Comparison of ENCODE assay signal across 29 cellular contexts in genomic region chr1:170831276-170831675, GRCh38.
"Had no signal": no experiment of that assay in that cellular context is flagged by ENCODE, and none has a peak within 500 bp of the region (broad histone marks: within the 10 kb centered on the region; RNA-seq: fewer than 3 reads in every experiment).

No MANE protein-coding gene starts in this region.

- H3K36me3 ChIP-seq: adrenal gland, ascending aorta, brain microvascular endothelial cell, breast epithelium, cardiac muscle cell had no signal

- H3K27me3 ChIP-seq: adrenal gland, ascending aorta, body of pancreas, brain microvascular endothelial cell, breast epithelium, cardiac muscle cell had no signal

- H3K9me3 ChIP-seq: adrenal gland, ascending aorta, body of pancreas, breast epithelium had no signal

- H3K27ac ChIP-seq: adrenal gland, ascending aorta, body of pancreas, brain microvascular endothelial cell, breast epithelium, cardiac muscle cell had no signal

- H3K4me3 ChIP-seq: adrenal gland, ascending aorta, body of pancreas, breast epithelium, cardiac muscle cell had no signal

- DNase-seq: activated effector memory CD4-positive, alpha-beta T cell treated with Interleukin-2 at 50 U/mL for 16 hours; activated gamma-delta T cell; activated gamma-delta T cell treated with Interleukin-2 at 50 U/mL for 16 hours; activated naive CD4-positive, alpha-beta T cell; activated naive CD4-positive, alpha-beta T cell treated with anti-CD3 and anti-CD28 coated beads for 36 hours; activated naive CD4-positive, alpha-beta T cell treated with anti-CD3 and anti-CD28 coated beads, Interleukin-2, amount 10 ng/mL, durations not matched to agents 7 days and 5 days; activated naive CD4-positive, alpha-beta T cell treated with anti-CD3 and anti-CD28 coated beads, Interleukin-2, amount 50 U/mL, for 16 hours; activated naive CD4-positive, alpha-beta T cell treated with Interleukin-2 at 50 U/mL for 16 hours; activated naive CD8-positive, alpha-beta T cell treated with anti-CD3 and anti-CD28 coated beads for 36 hours; activated naive CD8-positive, alpha-beta T cell treated with anti-CD3 and anti-CD28 coated beads, Interleukin-2, amount 10 ng/mL, durations not matched to agents 7 days and 5 days; activated naive CD8-positive, alpha-beta T cell treated with anti-CD3 and anti-CD28 coated beads, Interleukin-2, amount 50 U/mL, for 24 hours; activated T-cell treated with anti-CD3 and anti-CD28 coated beads, Interleukin-2, amount 50 U/mL, for 1 hour; activated T-cell treated with anti-CD3 and anti-CD28 coated beads, Interleukin-2, amount 50 U/mL, for 24 hours; activated T-cell treated with anti-CD3 and anti-CD28 coated beads, Interleukin-2, amount 50 U/mL, for 4 hours; activated T-cell treated with anti-CD3 and anti-CD28 coated beads, Interleukin-2, amount 50 U/mL, for 48 hours; activated T-cell treated with anti-CD3 and anti-CD28 coated beads, Interleukin-2, amount 50 U/mL, for 72 hours; adrenal gland; amniotic stem cell; amygdala; anterior cingulate cortex; aorta; body of pancreas; brain microvascular endothelial cell; caudate nucleus; central memory CD4-positive, alpha-beta T cell; cerebellar nuclear complex had no signal

- H3K4me1 ChIP-seq: adrenal gland, ascending aorta, body of pancreas, breast epithelium had no signal
